33 cellular contexts compared by ENCODE assay signal in genomic region chr7:114851406-114852025, GRCh38.
DNase-seq lines count a peak whose midpoint lies in the region; ATAC-seq, FAIRE-seq and TF ChIP-seq lines count a peak whose summit lies in the region.
"Had no signal": no experiment of that assay in that cellular context is flagged by ENCODE, and none has a peak within 500 bp of the region (broad histone marks: within the 10 kb centered on the region; RNA-seq: fewer than 3 reads in every experiment).

No MANE protein-coding gene starts in this region.

- H3K4me3 Mint-ChIP-seq in T-helper 17 cell = no peak overlapping the region
- H3K4me3 Mint-ChIP-seq: activated CD4-positive, alpha-beta T cell treated with anti-CD3 and anti-CD28 coated beads for 36 hours; activated CD8-positive, alpha-beta T cell treated with anti-CD3 and anti-CD28 coated beads for 36 hours; activated T-helper 17 cell treated with anti-CD3 and anti-CD28 coated beads, Interleukin-2, amount 50 U/mL, for 72 hours; IgD-negative memory B cell; naive thymus-derived CD8-positive, alpha-beta T cell; stimulated activated memory B cell treated with anti-CD40 and anti-IgM and Interleukin-4, amounts not matched to agents 10 μg/mL and 1 μg/mL and 100 μg/mL, for 72 hours; T-helper 2 cell treated with Interferon-gamma antibody and Interleukin-4, amounts not matched to agents 5 μg/mL and 100 μg/mL, for 36 hours had no signal

- peaks cover 3% of the 10 kb centered on the region for H3K36me3 ChIP-seq in OCI-LY3 (replicated peaks; ENCODE audit: low read depth, low read length)
- H3K36me3 ChIP-seq: brain microvascular endothelial cell had no signal

- no peak for ATAC-seq in GM18502 (IDR thresholded peaks at IDR 0.05; ENCODE audit: poor library complexity, unreplicated experiment)
- ATAC-seq in T-helper 17 cell = no peak
- ATAC-seq: activated CD4-positive, alpha-beta T cell treated with anti-CD3 and anti-CD28 coated beads for 36 hours; activated CD8-positive, alpha-beta T cell treated with anti-CD3 and anti-CD28 coated beads for 36 hours; activated T-helper 17 cell treated with anti-CD3 and anti-CD28 coated beads, Interleukin-2, amount 50 U/mL, for 72 hours; naive thymus-derived CD8-positive, alpha-beta T cell; psoas muscle; stimulated activated memory B cell treated with anti-CD40 and anti-IgM and Interleukin-4, amounts not matched to agents 10 μg/mL and 1 μg/mL and 100 μg/mL, for 72 hours had no signal

- H3K36me3 Mint-ChIP-seq in T-helper 17 cell (ENCODE audit: low read depth) = no peaks in the 10 kb centered on the region
- H3K36me3 Mint-ChIP-seq: IgD-negative memory B cell; naive thymus-derived CD8-positive, alpha-beta T cell; stimulated activated memory B cell treated with anti-CD40 and anti-IgM and Interleukin-4, amounts not matched to agents 10 μg/mL and 1 μg/mL and 100 μg/mL, for 72 hours had no signal

- 0 out of 2 replicates have a peak overlapping the region, but pooled peaks have one; percentile 9 for H3K4me3 ChIP-seq in OCI-LY3 (ENCODE audit: low read length)
- H3K4me3 ChIP-seq: dorsolateral prefrontal cortex, lung, psoas muscle had no signal

- H3K27me3 Mint-ChIP-seq in T-helper 17 cell = no peaks in the 10 kb centered on the region
- H3K27me3 Mint-ChIP-seq: activated T-helper 17 cell treated with anti-CD3 and anti-CD28 coated beads, Interleukin-2, amount 50 U/mL, for 72 hours; IgD-negative memory B cell; stimulated activated memory B cell treated with anti-CD40 and anti-IgM and Interleukin-4, amounts not matched to agents 10 μg/mL and 1 μg/mL and 100 μg/mL, for 72 hours had no signal

- no peaks in the 10 kb centered on the region for H3K9me3 ChIP-seq in OCI-LY3 (ENCODE audit: insufficient read depth, low read length)
- no peaks in the 10 kb centered on the region for H3K9me3 ChIP-seq in T-helper 17 cell (ENCODE audit: control insufficient read depth, low read length, poor library complexity, severe bottlenecking)
- H3K9me3 ChIP-seq: psoas muscle had no signal

- no peak for TF ChIP-seq RAD21 in Ishikawa (IDR thresholded peaks at IDR 0.05; ENCODE audit: low read depth)

- no peaks in the 10 kb centered on the region for H4K20me1 ChIP-seq in OCI-LY3 (ENCODE audit: insufficient read depth, low read length)

- H3K9ac ChIP-seq in OCI-LY3 (ENCODE audit: low read length) = no peak overlapping the region

- peaks cover 2% of the 10 kb centered on the region for H3K4me1 Mint-ChIP-seq in T-helper 17 cell
- H3K4me1 Mint-ChIP-seq: activated T-helper 17 cell treated with anti-CD3 and anti-CD28 coated beads, Interleukin-2, amount 50 U/mL, for 72 hours; IgD-negative memory B cell; naive thymus-derived CD8-positive, alpha-beta T cell; stimulated activated memory B cell treated with anti-CD40 and anti-IgM and Interleukin-4, amounts not matched to agents 10 μg/mL and 1 μg/mL and 100 μg/mL, for 72 hours had no signal

- H2AFZ ChIP-seq in OCI-LY3 (ENCODE audit: low read depth, low read length) = no peak overlapping the region

- H3K27ac Mint-ChIP-seq in T-helper 17 cell = no peak overlapping the region
- H3K27ac Mint-ChIP-seq: activated CD4-positive, alpha-beta T cell treated with anti-CD3 and anti-CD28 coated beads for 36 hours; activated CD8-positive, alpha-beta T cell treated with anti-CD3 and anti-CD28 coated beads for 36 hours; activated T-helper 17 cell treated with anti-CD3 and anti-CD28 coated beads, Interleukin-2, amount 50 U/mL, for 72 hours; IgD-negative memory B cell; naive thymus-derived CD8-positive, alpha-beta T cell; stimulated activated memory B cell treated with anti-CD40 and anti-IgM and Interleukin-4, amounts not matched to agents 10 μg/mL and 1 μg/mL and 100 μg/mL, for 72 hours; T-helper 2 cell treated with Interferon-gamma antibody and Interleukin-4, amounts not matched to agents 5 μg/mL and 100 μg/mL, for 36 hours had no signal

- H3K79me2 ChIP-seq in OCI-LY3 (ENCODE audit: low read length) = no peaks in the 10 kb centered on the region

- DNase-seq in DMS 273 (lab: John Stamatoyannopoulos, UW; ENCODE audit: unreplicated experiment) (peak; percentile 50), DMS 273 treated with DMSO at 0.1 percent for 48 hours (lab: John Stamatoyannopoulos, UW) (no peak), NCI-H1694 treated with DMSO at 0.1 percent for 48 hours (lab: John Stamatoyannopoulos, UW) (no peak), T-helper 17 cell (no peak)
- DNase-seq: activated CD4-positive, alpha-beta T cell treated with anti-CD3 and anti-CD28 coated beads for 36 hours; activated CD8-positive, alpha-beta memory T cell treated with anti-CD3 and anti-CD28 coated beads, Interleukin-2, amount 50 U/mL, for 48 hours; activated CD8-positive, alpha-beta T cell treated with anti-CD3 and anti-CD28 coated beads for 36 hours; activated naive CD4-positive, alpha-beta T cell treated with anti-CD3 and anti-CD28 coated beads, Interleukin-2, amount 50 U/mL, for 16 hours; amygdala; brain microvascular endothelial cell; Calu3; dorsolateral prefrontal cortex; hippocampal formation; naive thymus-derived CD8-positive, alpha-beta T cell; NCI-H2081; NCI-H510A; psoas muscle; SHP77; stimulated activated CD4-positive, alpha-beta T cell treated with anti-CD3 and anti-CD28 coated beads, Interleukin-15, amount 100 ng/mL, for 24 hours; trophoblast cell had no signal

- no peaks in the 10 kb centered on the region for H3K27me3 ChIP-seq in OCI-LY3 (ENCODE audit: low read depth, low read length)
- H3K27me3 ChIP-seq: brain microvascular endothelial cell had no signal

- H3K27ac ChIP-seq in OCI-LY3 (ENCODE audit: low read length) = no peak overlapping the region; the same call in 1 of the 2 replicates
- H3K27ac ChIP-seq: 22Rv1, brain microvascular endothelial cell, dorsolateral prefrontal cortex, psoas muscle, VCaP had no signal

- no peak for TF ChIP-seq CTCF in OCI-LY3 (IDR thresholded peaks at IDR 0.05; ENCODE audit: low read depth, low read length)

- peaks cover 67% of the 10 kb centered on the region for H3K4me1 ChIP-seq in OCI-LY3 (ENCODE audit: low read length)
- H3K4me1 ChIP-seq: psoas muscle had no signal

- peak overlapping the region; percentile 20 for H3K4me2 ChIP-seq in OCI-LY3 (ENCODE audit: low read length)

- FAIRE-seq in islet of Langerhans (lab: Jason Lieb, UNC) = peak; percentile 24
- FAIRE-seq: endothelial cell of umbilical vein, H1 had no signal

- no peak for TF ChIP-seq EP300 in Ishikawa (IDR thresholded peaks at IDR 0.05; ENCODE audit: borderline replicate concordance)

TF ChIP-seq in Ishikawa, 13 proteins besides CTCF, POLR2A, EP300 and RAD21:
- no peak for TF ChIP-seq ZBTB7A (IDR thresholded peaks at IDR 0.05; ENCODE audit: low read depth)
- no peak for TF ChIP-seq CREB1 (IDR thresholded peaks at IDR 0.05; ENCODE audit: low read depth)
- TF ChIP-seq NFIC (IDR thresholded peaks at IDR 0.05) = 0 out of 2 replicates have a peak, but pooled peaks have one; percentile 12
- no peak for TF ChIP-seq TEAD4 (IDR thresholded peaks at IDR 0.05)
